8 cellular contexts compared by ENCODE assay signal in genomic region chr19:42397315-42398166, GRCh38. TPM values are rescaled to one million over a fixed set of nuclear protein-coding genes. Genes with fewer than 3 reads are reported as not detected.
DNase-seq lines count a peak whose midpoint lies in the region; ATAC-seq and TF ChIP-seq lines count a peak whose summit lies in the region.

No MANE protein-coding gene starts in this region.

- no peak for ATAC-seq in foreskin keratinocyte
- no peak for ATAC-seq in HG02840 (IDR thresholded peaks at IDR 0.05; ENCODE audit: low FRiP score, unreplicated experiment)
- ATAC-seq in GM21381 (IDR thresholded peaks at IDR 0.05; ENCODE audit: unreplicated experiment): no peak
- ATAC-seq in HG02852 (IDR thresholded peaks at IDR 0.05; ENCODE audit: unreplicated experiment): no peak

- H2AFZ ChIP-seq in SU-DHL-6 (ENCODE audit: low read depth, low read length, severe bottlenecking): peak overlapping the region; percentile 77

- no peaks in the 10 kb centered on the region for H3K9me2 ChIP-seq in SU-DHL-6 (replicated peaks; ENCODE audit: insufficient read depth, low read length)

- H3K36me3 ChIP-seq in HAP-1 (replicated peaks): no peaks in the 10 kb centered on the region
- no peaks in the 10 kb centered on the region for H3K36me3 ChIP-seq in SU-DHL-6 (ENCODE audit: low read length)
- no peaks in the 10 kb centered on the region for H3K36me3 ChIP-seq in skeletal muscle satellite cell (ENCODE audit: insufficient read depth, low read length)

- H3K79me2 ChIP-seq in SU-DHL-6 (ENCODE audit: insufficient read depth, low read length): 0 out of 2 replicates have a peak, but pooled peaks cover 7% of the 10 kb centered on the region

- H3K27ac ChIP-seq in SU-DHL-6 (ENCODE audit: low read depth, low read length) (no peak overlapping the region), foreskin keratinocyte (peak overlapping the region; percentile 95)

- H3K4me1 ChIP-seq in HAP-1: peaks cover 7% of the 10 kb centered on the region
- no peaks in the 10 kb centered on the region for H3K4me1 ChIP-seq in foreskin keratinocyte
- peaks cover 17% of the 10 kb centered on the region for H3K4me1 ChIP-seq in skeletal muscle satellite cell (ENCODE audit: control insufficient read depth, insufficient read depth, low read length)

- H4K20me1 ChIP-seq in SU-DHL-6 (ENCODE audit: low read depth, low read length): no peaks in the 10 kb centered on the region

- no peaks in the 10 kb centered on the region; the same call in 1 of the 2 replicates for H3K9me3 ChIP-seq in HAP-1
- H3K9me3 ChIP-seq in SU-DHL-6 (ENCODE audit: insufficient read depth, low read length): no peaks in the 10 kb centered on the region
- H3K9me3 ChIP-seq in skeletal muscle satellite cell (replicated peaks; ENCODE audit: low read length): no peaks in the 10 kb centered on the region

- H3F3A ChIP-seq in SU-DHL-6 (ENCODE audit: insufficient read depth): peaks cover 11% of the 10 kb centered on the region

- in situ Hi-C loops in HAP-1 (cut with MboI; ENCODE audit: low sequenced_read_pairs): no loop called here

- H3K4me2 ChIP-seq in SU-DHL-6 (ENCODE audit: low read depth, low read length, poor library complexity, severe bottlenecking) (peak overlapping the region; percentile 85), skeletal muscle satellite cell (ENCODE audit: low read length) (peak overlapping the region; percentile 81)

- H3K4me3 ChIP-seq in HAP-1 (peak overlapping the region; percentile 62), SU-DHL-6 (ENCODE audit: insufficient read depth, low read length, poor library complexity, severe bottlenecking) (peak overlapping the region; percentile 83), skeletal muscle satellite cell (ENCODE audit: low read length) (peak overlapping the region; percentile 74)

- TF ChIP-seq CTCF in SU-DHL-6 (IDR thresholded peaks at IDR 0.05; ENCODE audit: insufficient read depth, low read length, poor library complexity, severe bottlenecking) (no peak), foreskin keratinocyte (conservative IDR thresholded peaks at IDR 0.05) (no peak)

- DNase-seq in HAP-1 (ENCODE audit: low spot score in 2 of 2): no peak
- no peak for DNase-seq in foreskin keratinocyte
- no peak for DNase-seq in foreskin melanocyte

- H3K27me3 ChIP-seq in HAP-1 (ENCODE audit: low read depth) (no peaks in the 10 kb centered on the region; the same call in 1 of the 2 replicates), SU-DHL-6 (ENCODE audit: low read length) (no peaks in the 10 kb centered on the region), foreskin keratinocyte (no peaks in the 10 kb centered on the region), skeletal muscle satellite cell (ENCODE audit: control insufficient read depth, insufficient read depth, low read length) (peaks cover 5% of the 10 kb centered on the region)

- peak overlapping the region; percentile 73 for H3K9ac ChIP-seq in SU-DHL-6 (ENCODE audit: low read length)
- H3K9ac ChIP-seq in skeletal muscle satellite cell (ENCODE audit: low read depth, low read length): peak overlapping the region; percentile 78

RNA-seq across cellular contexts. Expression of gene CNFN, which starts 7.4 kb away (rescaled TPM):
- total RNA-seq in foreskin keratinocyte: 5.4 and 6.7 TPM in 2 replicates
- 12.0 and 14.7 TPM in 2 replicates for polyA plus RNA-seq in foreskin keratinocyte
- not detected in 2 replicates for total RNA-seq in skeletal muscle satellite cell (2012; rRNA removed)

RNA-seq across cellular contexts. Expression of gene LIPE, which starts 29.6 kb away (rescaled TPM):
- 23.9 and 27.0 TPM in 2 replicates for total RNA-seq in foreskin keratinocyte
- 24.2 and 27.7 TPM in 2 replicates for polyA plus RNA-seq in foreskin keratinocyte
- total RNA-seq in skeletal muscle satellite cell (2012; rRNA removed): 1.5 TPM in 2 replicates

RNA-seq across cellular contexts. Expression of gene CXCL17, which starts 45.2 kb away (rescaled TPM):
- not detected in 2 replicates for total RNA-seq in foreskin keratinocyte
- not detected in 2 replicates for polyA plus RNA-seq in foreskin keratinocyte
- total RNA-seq in skeletal muscle satellite cell (2012; rRNA removed): not detected in 2 replicates
